Comparison of ENCODE assay signal across 8 cellular contexts in the genomic region with DNA sequence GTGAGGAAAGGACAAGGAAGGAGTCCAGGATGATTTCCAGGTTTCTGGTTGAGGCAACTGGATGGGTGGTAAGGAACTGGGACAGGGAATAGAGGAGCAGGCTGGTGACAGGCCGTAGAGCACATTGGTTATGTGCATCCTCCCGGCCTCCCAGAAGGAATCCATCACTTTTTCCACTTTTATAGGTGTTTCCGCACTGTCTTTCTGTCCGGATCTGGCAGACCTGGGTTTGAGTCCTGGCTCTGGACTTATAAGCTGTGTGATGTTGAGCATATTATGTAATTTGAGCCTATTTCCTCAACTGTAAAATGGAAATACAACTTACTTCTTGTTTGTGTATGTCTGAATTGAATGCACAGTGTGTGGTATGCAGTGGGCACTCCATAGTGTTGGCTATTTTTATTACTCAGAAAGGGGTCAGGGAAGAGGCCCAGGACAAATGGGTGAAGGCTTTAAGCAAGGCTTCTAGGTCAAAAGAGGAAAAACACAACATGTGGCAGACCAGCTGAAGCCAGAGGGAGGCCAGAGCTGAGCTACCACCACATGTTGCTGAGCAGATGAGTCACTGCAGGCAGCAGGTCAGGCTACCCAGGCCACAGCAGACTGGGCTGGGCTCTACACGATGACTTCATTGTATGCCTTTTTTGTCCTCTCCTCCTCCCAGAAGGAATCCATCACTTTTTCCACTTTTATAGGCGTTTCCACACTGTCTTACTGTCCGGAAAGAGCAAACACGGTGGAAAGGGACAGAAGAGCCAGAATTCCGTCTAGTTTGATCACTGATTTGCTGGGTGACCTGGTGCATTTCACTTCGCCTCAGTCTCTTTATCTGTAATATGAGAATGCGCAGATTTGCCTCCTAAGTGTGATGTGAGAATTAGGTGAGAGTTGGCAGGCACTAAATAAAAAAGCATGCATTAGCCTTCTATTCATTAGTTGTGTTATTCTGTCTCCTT. TPM values are rescaled to one million over a fixed set of nuclear protein-coding genes. Genes with fewer than 3 reads are reported as not detected.
DNase-seq lines count a peak whose midpoint lies in the region; ATAC-seq, FAIRE-seq and TF ChIP-seq lines count a peak whose summit lies in the region.

No MANE protein-coding gene starts in this region.

- peak overlapping the region in 1 of 2 donors; percentile 80 for H3K27ac ChIP-seq in small intestine (ENCODE audit: low read depth in 1 of 2, low read length in 1 of 2)

- H3K36me3 ChIP-seq in small intestine (ENCODE audit: control insufficient read depth in 2 of 2, insufficient read depth in 2 of 2, low read length in 2 of 2): no peaks in the 10 kb centered on the region

- H3K27me3 ChIP-seq in small intestine (ENCODE audit: control insufficient read depth in 2 of 2, insufficient read depth in 2 of 2, low read length in 2 of 2): no peaks in the 10 kb centered on the region

- WGBS in small intestine, 3 donors: 40 to 52% (median 49%) methylated on average over 11 of the region's 11 CpGs

- no peaks in the 10 kb centered on the region for H3K9me3 ChIP-seq in small intestine (ENCODE audit: control insufficient read depth, low read depth)

- no peak for ATAC-seq in GM19328 (IDR thresholded peaks at IDR 0.05; ENCODE audit: unreplicated experiment)

- H3K4me1 ChIP-seq in small intestine (ENCODE audit: control insufficient read depth in 2 of 2, insufficient read depth in 1 of 2, low read depth in 1 of 2, low read length in 1 of 2): no peaks in the 10 kb centered on the region

- peak overlapping the region; percentile 58 for H3K4me3 ChIP-seq in Jurkat, Clone E6-1 (ENCODE audit: low read length)
- peak overlapping the region; percentile 65 for H3K4me3 ChIP-seq in choroid plexus epithelial cell (ENCODE audit: low read depth, low read length)
- H3K4me3 ChIP-seq in small intestine (ENCODE audit: low read depth in 1 of 2, low read length in 2 of 2): peak overlapping the region in 1 of 2 donors; percentile 18

- TF ChIP-seq CTCF in choroid plexus epithelial cell (conservative IDR thresholded peaks at IDR 0.05; ENCODE audit: low read depth, low read length): no peak

- peak; percentile 98 for DNase-seq in A172 (ENCODE audit: low spot score)
- DNase-seq in GM03348 (ENCODE audit: low spot score): peak; percentile 96
- DNase-seq in Jurkat, Clone E6-1 (ENCODE audit: low read depth, low spot score): no peak
- DNase-seq in SHP77 treated with DMSO at 0.1 percent for 48 hours (lab: John Stamatoyannopoulos, UW): peak; percentile 53
- peak; percentile 99 for DNase-seq in choroid plexus epithelial cell (ENCODE audit: low read depth)
- peak; percentile 98 for DNase-seq in islet precursor cell
- DNase-seq in small intestine: peak; percentile 58

- FAIRE-seq in small intestine (lab: Jason Lieb, UNC): no peak

RNA-seq across cellular contexts. Expression of gene MAST2, which starts 0.8 kb away (rescaled TPM):
- 18.4 and 19.5 TPM in 2 replicates for total RNA-seq in A172 (2014; rRNA removed; shearing (Covaris generic))
- 15.5 TPM for polyA plus RNA-seq in Jurkat, Clone E6-1 (2012; ENCODE audit: insufficient read depth, insufficient read length)
- 10 to 100 TPM; 23.3 to 70.2 (median 42.4) TPM for polyA plus RNA-seq in small intestine

RNA-seq across cellular contexts. Expression of gene IPP, which starts 52.2 kb away (rescaled TPM):
- total RNA-seq in A172 (2014; rRNA removed; shearing (Covaris generic)): 9.7 and 11.4 TPM in 2 replicates
- 12.5 TPM for polyA plus RNA-seq in Jurkat, Clone E6-1 (2012; ENCODE audit: insufficient read depth, insufficient read length)
- polyA plus RNA-seq in small intestine: 1 to 10 TPM; 4.2 to 8.4 (median 6.5) TPM
